In genomic region chr3:79976466-79976865, GRCh38 we compare ENCODE assay signal across 18 cellular contexts.
A peak's percentile ranks its signal among the peaks of the same experiment; 100 is the strongest.
DNase-seq lines count a peak whose midpoint lies in the region; FAIRE-seq and TF ChIP-seq lines count a peak whose summit lies in the region.
"Had no signal": no experiment of that assay in that cellular context is flagged by ENCODE, and none has a peak within 500 bp of the region (broad histone marks: within the 10 kb centered on the region; RNA-seq: fewer than 3 reads in every experiment).

No MANE protein-coding gene starts in this region.

- H3K79me2 ChIP-seq in astrocyte (ENCODE audit: insufficient read depth, low read length), result no peaks in the 10 kb centered on the region

- no peak overlapping the region for H3K9ac ChIP-seq in astrocyte (ENCODE audit: low read length)

- DNase-seq in NCI-H2107 treated with DMSO at 0.1 percent for 48 hours (lab: John Stamatoyannopoulos, UW; ENCODE audit: unreplicated experiment), result peak; percentile 31
- no peak for DNase-seq in NCI-H2107 (lab: John Stamatoyannopoulos, UW)
- peak; percentile 59 for DNase-seq in astrocyte (ENCODE audit: low read depth)
- DNase-seq in epithelial cell of esophagus (ENCODE audit: low read depth), result peak; percentile 25
- no peak for DNase-seq in osteocyte (ENCODE audit: extremely low spot score, unreplicated experiment)
- no peak for DNase-seq in NCI-H524 treated with DMSO at 0.1 percent for 48 hours (lab: John Stamatoyannopoulos, UW)
- no peak for DNase-seq in RWPE1 (ENCODE audit: low spot score)
- no peak for DNase-seq in foreskin melanocyte
- DNase-seq: CD8-positive, alpha-beta memory T cell; DND-41; NCI-H187; NCI-H526 treated with DMSO at 0.1 percent for 48 hours; RPMI8226 had no signal

- H3K9me3 Mint-ChIP-seq in astrocyte (ENCODE audit: unreplicated experiment) (no peaks in the 10 kb centered on the region), osteocyte (ENCODE audit: unreplicated experiment) (peaks cover 12% of the 10 kb centered on the region)

- no peaks in the 10 kb centered on the region for H3K9me3 ChIP-seq in astrocyte (ENCODE audit: insufficient read depth, low read depth, low read length)
- H3K9me3 ChIP-seq: HAP-1 had no signal

- H3K4me2 ChIP-seq in astrocyte (ENCODE audit: low read length), result peak overlapping the region; percentile 2

- no peak overlapping the region for H3K27ac Mint-ChIP-seq in astrocyte (ENCODE audit: unreplicated experiment)
- peak overlapping the region; percentile 6 for H3K27ac Mint-ChIP-seq in osteocyte (ENCODE audit: unreplicated experiment)
- H3K27ac Mint-ChIP-seq: CD8-positive, alpha-beta memory T cell; IgD-negative memory B cell had no signal

- H3K4me1 Mint-ChIP-seq in astrocyte (ENCODE audit: low read depth, unreplicated experiment), result peaks cover 11% of the 10 kb centered on the region
- peaks cover 34% of the 10 kb centered on the region for H3K4me1 Mint-ChIP-seq in osteocyte (ENCODE audit: unreplicated experiment)
- H3K4me1 Mint-ChIP-seq: CD8-positive, alpha-beta memory T cell; IgD-negative memory B cell had no signal

- H4K20me1 ChIP-seq in astrocyte (ENCODE audit: insufficient read depth, low read length), result no peaks in the 10 kb centered on the region

- no peak overlapping the region for H2AFZ ChIP-seq in astrocyte (ENCODE audit: low read depth, low read length)

- no peaks in the 10 kb centered on the region for H3K27me3 ChIP-seq in astrocyte (ENCODE audit: insufficient read depth, low read length)

- no peaks in the 10 kb centered on the region for H3K36me3 ChIP-seq in astrocyte (ENCODE audit: insufficient read depth, low read length)
- H3K36me3 ChIP-seq: HAP-1 had no signal

- H3K4me3 ChIP-seq in astrocyte (ENCODE audit: insufficient read depth, low read depth, low read length) (no peak overlapping the region), epithelial cell of esophagus (ENCODE audit: low read length) (no peak overlapping the region)
- H3K4me3 ChIP-seq: HAP-1 had no signal

- H3K27me3 Mint-ChIP-seq in astrocyte (ENCODE audit: low read depth, unreplicated experiment) (no peaks in the 10 kb centered on the region), osteocyte (ENCODE audit: unreplicated experiment) (no peaks in the 10 kb centered on the region)
- H3K27me3 Mint-ChIP-seq: CD8-positive, alpha-beta memory T cell; IgD-negative memory B cell had no signal

- CTCF ChIA-PET in RWPE1 (lab: Yijun Ruan, JAX), result no interaction called here

- no peak for TF ChIP-seq CTCF in astrocyte (IDR thresholded peaks at IDR 0.05; ENCODE audit: insufficient read depth, low read depth, low read length)
- TF ChIP-seq CTCF in epithelial cell of esophagus (IDR thresholded peaks at IDR 0.05; ENCODE audit: insufficient read depth, low read depth, low read length, missing control alignments), result no peak
- no peak for TF ChIP-seq CTCF in osteocyte (IDR thresholded peaks at IDR 0.05)
- no peak for TF ChIP-seq CTCF in RWPE1 (conservative IDR thresholded peaks at IDR 0.05; ENCODE audit: low read depth)

- H3K4me3 Mint-ChIP-seq in astrocyte (ENCODE audit: unreplicated experiment) (no peak overlapping the region), osteocyte (ENCODE audit: unreplicated experiment) (no peak overlapping the region)
- H3K4me3 Mint-ChIP-seq: CD8-positive, alpha-beta memory T cell; IgD-negative memory B cell had no signal

- H3K27ac ChIP-seq in astrocyte (ENCODE audit: low read depth, low read length) (no peak overlapping the region), RWPE1 (no peak overlapping the region)
- H3K27ac ChIP-seq: 22Rv1 had no signal

- POLR2A ChIA-PET in RWPE1 (lab: Yijun Ruan, JAX; ENCODE audit: low non-redundant PET), result no interaction called here

- peaks cover 5% of the 10 kb centered on the region for H3K4me1 ChIP-seq in astrocyte (ENCODE audit: insufficient read depth, low read length)
- H3K4me1 ChIP-seq: HAP-1 had no signal

- FAIRE-seq in astrocyte (lab: Jason Lieb, UNC), result no peak
- FAIRE-seq: G401.6, HTR-8/SVneo had no signal

- no peaks in the 10 kb centered on the region for H3K36me3 Mint-ChIP-seq in astrocyte (ENCODE audit: low read depth, unreplicated experiment)
- no peaks in the 10 kb centered on the region for H3K36me3 Mint-ChIP-seq in osteocyte (ENCODE audit: unreplicated experiment)
- H3K36me3 Mint-ChIP-seq: CD8-positive, alpha-beta memory T cell; IgD-negative memory B cell had no signal

Comparison
In these comparisons a context has a peak if more than half of its experiments do, and no peak if none do; other contexts are left out.
1. DNase-seq: peak in NCI-H2107 treated with DMSO at 0.1 percent for 48 hours (single experiment), astrocyte (single experiment) and epithelial cell of esophagus (single experiment); none in NCI-H2107 (single experiment), osteocyte (single experiment), NCI-H524 treated with DMSO at 0.1 percent for 48 hours (single experiment), RWPE1 (single experiment) and foreskin melanocyte (single experiment).